8 cellular contexts compared by ENCODE assay signal in genomic region chr5:180860887-180861822, GRCh38. TPM values are rescaled to one million over a fixed set of nuclear protein-coding genes. Genes with fewer than 3 reads are reported as not detected.
A peak's percentile ranks its signal among the peaks of the same experiment; 100 is the strongest.
DNase-seq lines count a peak whose midpoint lies in the region; ATAC-seq and TF ChIP-seq lines count a peak whose summit lies in the region.

TSS of gene ZFP62 (minus strand) at chr5:180861276. CDS start at chr5:180861219, 57 bp downstream.

- DNase-seq in AML-193 (lab: John Stamatoyannopoulos, UW): peak; percentile 67 to 84
- peak; percentile 74 for DNase-seq in NCI-H446 treated with DMSO at 0.1 percent for 48 hours (lab: John Stamatoyannopoulos, UW)
- peak; percentile 79 for DNase-seq in activated CD4-positive, alpha-beta T cell treated with anti-CD3 and anti-CD28 coated beads for 1 hour
- peak; percentile 90 for DNase-seq in cerebellum (ENCODE audit: low spot score)
- peak; percentile 72 for DNase-seq in kidney glomerular epithelial cell (lab: John Stamatoyannopoulos, UW)
- DNase-seq in stimulated activated CD4-positive, alpha-beta T cell treated with anti-CD3 and anti-CD28 coated beads, Interleukin-15, amount 100 ng/mL, for 48 hours (ENCODE audit: low read depth in 2 of 2): peak; percentile 79 to 80

- peak; percentile 68 for ATAC-seq in HG03378 (IDR thresholded peaks at IDR 0.05; ENCODE audit: unreplicated experiment)

- peak; percentile 81 for TF ChIP-seq POLR2A in GM19099 (IDR thresholded peaks at IDR 0.05; ENCODE audit: extremely low read depth, insufficient read length, low read depth)

RNA-seq across cellular contexts. Expression of gene ZFP62, which starts in this region (rescaled TPM):
- 42.8 TPM for total RNA-seq in cerebellum

Comparison
In these comparisons a context has a peak if more than half of its experiments do, and no peak if none do; other contexts are left out.
1. Peak in every context shown above with its lines: DNase-seq and ATAC-seq.